ENCODE assay signal across 12 cellular contexts in genomic region chr2:216183459-216183858, GRCh38.
DNase-seq lines count a peak whose midpoint lies in the region; ATAC-seq, FAIRE-seq and TF ChIP-seq lines count a peak whose summit lies in the region.
"Had no signal": no experiment of that assay in that cellular context is flagged by ENCODE, and none has a peak within 500 bp of the region (broad histone marks: within the 10 kb centered on the region; RNA-seq: fewer than 3 reads in every experiment).

No MANE protein-coding gene starts in this region.

- DNase-seq in GM12891 (ENCODE audit: insufficient read length, low spot score), result no peak
- DNase-seq in SKM-1 (lab: John Stamatoyannopoulos, UW; ENCODE audit: unreplicated experiment), result peak; percentile 58
- DNase-seq in naive thymus-derived CD4-positive, alpha-beta T cell, result no peak
- DNase-seq in NCI-H2107 treated with DMSO at 0.1 percent for 48 hours (lab: John Stamatoyannopoulos, UW; ENCODE audit: unreplicated experiment), result no peak
- DNase-seq in NCI-H1092 treated with DMSO at 0.1 percent for 48 hours (lab: John Stamatoyannopoulos, UW), result no peak
- DNase-seq: amygdala, DMS79 treated with DMSO at 0.1 percent for 48 hours, NCI-H187 treated with DMSO at 0.1 percent for 48 hours had no signal

- H3K4me1 ChIP-seq in naive thymus-derived CD4-positive, alpha-beta T cell (ENCODE audit: control insufficient read depth in 2 of 2, insufficient read depth in 2 of 2, low read length in 2 of 2), result peaks cover 0 to 6% of the 10 kb centered on the region in 2 donors

- no peaks in the 10 kb centered on the region for H3K27me3 Mint-ChIP-seq in naive thymus-derived CD4-positive, alpha-beta T cell

- peak; percentile 52 for ATAC-seq in HG02610 (IDR thresholded peaks at IDR 0.05; ENCODE audit: unreplicated experiment)
- ATAC-seq in naive thymus-derived CD4-positive, alpha-beta T cell, result peak; percentile 50
- ATAC-seq in HG03095 (IDR thresholded peaks at IDR 0.05; ENCODE audit: unreplicated experiment), result no peak
- ATAC-seq: HCT116 had no signal

- peak; percentile 51 for FAIRE-seq in GM12891 (lab: Jason Lieb, UNC)
- FAIRE-seq: endometrium had no signal

- H3K9me3 ChIP-seq in naive thymus-derived CD4-positive, alpha-beta T cell (ENCODE audit: control insufficient read depth in 2 of 3, low read length in 3 of 3), result no peaks in the 10 kb centered on the region

- peaks cover 0 to 3% (median 0%) of the 10 kb centered on the region in 11 donors for H3K9me3 Mint-ChIP-seq in naive thymus-derived CD4-positive, alpha-beta T cell

- peak overlapping the region in 8 of 9 donors; percentile 22 to 86 (median 70) for H3K27ac Mint-ChIP-seq in naive thymus-derived CD4-positive, alpha-beta T cell

- no peak overlapping the region for H3K4me3 ChIP-seq in naive thymus-derived CD4-positive, alpha-beta T cell (ENCODE audit: low read length)

- intact Hi-C loops in naive thymus-derived CD4-positive, alpha-beta T cell (cut with micrococcal nuclease), result loop anchor here in 1 of 2 donors (1.0 kb wide), 1 partner anchor 8 kb away; no protein-coding TSS in a partner anchor

- no peaks in the 10 kb centered on the region for H3K27me3 ChIP-seq in naive thymus-derived CD4-positive, alpha-beta T cell (ENCODE audit: control insufficient read depth in 2 of 2, insufficient read depth in 2 of 2, low read length in 2 of 2)

- POLR2A ChIA-PET in naive thymus-derived CD4-positive, alpha-beta T cell (lab: Charles Lee), result no interaction called here

- CTCF ChIA-PET in naive thymus-derived CD4-positive, alpha-beta T cell (lab: Charles Lee), result no interaction called here

- peak overlapping the region in 3 of 10 donors; percentile 14 to 66 (median 27) for H3K4me3 Mint-ChIP-seq in naive thymus-derived CD4-positive, alpha-beta T cell

- peaks cover 0 to 29% (median 0%) of the 10 kb centered on the region in 3 experiments for H3K36me3 ChIP-seq in naive thymus-derived CD4-positive, alpha-beta T cell (ENCODE audit: control insufficient read depth in 2 of 3, insufficient read depth in 3 of 3, low read length in 3 of 3)

- peaks cover 21 to 57% (median 40%) of the 10 kb centered on the region in 5 donors for H3K36me3 Mint-ChIP-seq in naive thymus-derived CD4-positive, alpha-beta T cell

- TF ChIP-seq POLR2A in GM12891 (IDR thresholded peaks at IDR 0.05; ENCODE audit: low read depth, low read length), result no peak

- peak overlapping the region; percentile 49 for H3K27ac ChIP-seq in naive thymus-derived CD4-positive, alpha-beta T cell (ENCODE audit: low read depth, low read length)

- H3K4me1 Mint-ChIP-seq in naive thymus-derived CD4-positive, alpha-beta T cell, result peaks cover 66 to 93% (median 85%) of the 10 kb centered on the region in 7 donors

TF ChIP-seq in GM12891, 5 proteins besides CTCF, POLR2A, EP300 and RAD21:
- TF ChIP-seq PAX5 (IDR thresholded peaks at IDR 0.05; ENCODE audit: insufficient read depth, low read length, severe bottlenecking) (no peak), POLR2AphosphoS5 (IDR thresholded peaks at IDR 0.05; ENCODE audit: low read depth, low read length) (no peak), SPI1 (IDR thresholded peaks at IDR 0.05; ENCODE audit: low read depth, low read length) (no peak), TAF1 (IDR thresholded peaks at IDR 0.05; ENCODE audit: low read depth, low read length) (no peak), POU2F2 (IDR thresholded peaks at IDR 0.05; ENCODE audit: low read depth, low read length) (0 out of 2 replicates have a peak, but pooled peaks have one; percentile 40)
